ENCODE assay signal across 15 cellular contexts in genomic region chr11:126430581-126431320, GRCh38.
DNase-seq lines count a peak whose midpoint lies in the region; ATAC-seq and TF ChIP-seq lines count a peak whose summit lies in the region.
"Had no signal": no experiment of that assay in that cellular context is flagged by ENCODE, and none has a peak within 500 bp of the region (broad histone marks: within the 10 kb centered on the region; RNA-seq: fewer than 3 reads in every experiment).

No MANE protein-coding gene starts in this region.

- no peaks in the 10 kb centered on the region for H3K4me1 Mint-ChIP-seq in activated CD4-positive, alpha-beta memory T cell treated with anti-CD3 and anti-CD28 coated beads for 36 hours (ENCODE audit: low read depth)
- no peaks in the 10 kb centered on the region for H3K4me1 Mint-ChIP-seq in activated CD8-positive, alpha-beta T cell treated with anti-CD3 and anti-CD28 coated beads, Interleukin-2, amount 10 ng/mL, durations not matched to agents 7 days and 5 days (ENCODE audit: low read depth)

- H3K9me3 Mint-ChIP-seq in activated CD4-positive, alpha-beta memory T cell treated with anti-CD3 and anti-CD28 coated beads for 36 hours = no peaks in the 10 kb centered on the region
- H3K9me3 Mint-ChIP-seq in activated CD8-positive, alpha-beta T cell treated with anti-CD3 and anti-CD28 coated beads, Interleukin-2, amount 10 ng/mL, durations not matched to agents 7 days and 5 days (ENCODE audit: insufficient read depth) = no peaks in the 10 kb centered on the region
- H3K9me3 Mint-ChIP-seq: activated T-helper 2 cell treated with anti-CD3 and anti-CD28 coated beads, Interferon-gamma antibody, Interleukin-2, Interleukin-4, amounts not matched to agents 10 μg/mL and 5 μg/mL and 100 μg/mL, durations not matched to agents 14 hours and 24 hours and 36 hours had no signal

- H3K9me3 ChIP-seq in MG63 (no peaks in the 10 kb centered on the region), colonic mucosa (no peaks in the 10 kb centered on the region), sigmoid colon (no peaks in the 10 kb centered on the region)

- H3K27me3 ChIP-seq in MG63 = no peaks in the 10 kb centered on the region; the same call in 1 of the 2 replicates
- H3K27me3 ChIP-seq in colonic mucosa = no peaks in the 10 kb centered on the region
- H3K27me3 ChIP-seq in sigmoid colon = no peaks in the 10 kb centered on the region

- no peak for ATAC-seq in activated CD8-positive, alpha-beta T cell treated with anti-CD3 and anti-CD28 coated beads, Interleukin-2, amount 10 ng/mL, durations not matched to agents 7 days and 5 days

- CTCF ChIA-PET in activated CD4-positive, alpha-beta memory T cell treated with anti-CD3 and anti-CD28 coated beads for 36 hours (lab: Charles Lee) = no interaction called here
- CTCF ChIA-PET in activated CD8-positive, alpha-beta T cell treated with anti-CD3 and anti-CD28 coated beads, Interleukin-2, amount 10 ng/mL, durations not matched to agents 7 days and 5 days (lab: Charles Lee) = interaction anchor here (1.1 to 3.0 kb wide), 3 partner anchors 50 to 121 kb away, joined by 3 to 8 read pairs (median 8); no protein-coding TSS in a partner anchor

- peak overlapping the region in 1 of 2 donors; percentile 38 for H3K9ac ChIP-seq in colonic mucosa (ENCODE audit: low read depth in 2 of 2, low read length in 2 of 2)

- H3K4me1 ChIP-seq in colonic mucosa (peaks cover 14% of the 10 kb centered on the region), sigmoid colon (peaks cover 0 to 27% (median 23%) of the 10 kb centered on the region in 4 donors)

- H3K36me3 ChIP-seq in MG63 = 0 out of 2 replicates have a peak, but pooled peaks cover 3% of the 10 kb centered on the region
- no peaks in the 10 kb centered on the region for H3K36me3 ChIP-seq in colonic mucosa
- no peaks in the 10 kb centered on the region for H3K36me3 ChIP-seq in sigmoid colon

- H3K27ac ChIP-seq in colonic mucosa (peak overlapping the region; percentile 91), sigmoid colon (peak overlapping the region; percentile 49 to 68 (median 59))
- H3K27ac ChIP-seq: SK-N-MC, VCaP had no signal

- H3K27ac Mint-ChIP-seq in activated CD4-positive, alpha-beta memory T cell treated with anti-CD3 and anti-CD28 coated beads for 36 hours = no peak overlapping the region
- H3K27ac Mint-ChIP-seq in activated CD8-positive, alpha-beta T cell treated with anti-CD3 and anti-CD28 coated beads, Interleukin-2, amount 10 ng/mL, durations not matched to agents 7 days and 5 days = no peak overlapping the region
- H3K27ac Mint-ChIP-seq: activated T-helper 2 cell treated with anti-CD3 and anti-CD28 coated beads, Interferon-gamma antibody, Interleukin-2, Interleukin-4, amounts not matched to agents 10 μg/mL and 5 μg/mL and 100 μg/mL, durations not matched to agents 14 hours and 24 hours and 36 hours had no signal

- DNase-seq in EH (ENCODE audit: low read depth) (peak; percentile 38), MG63 (peak; percentile 30), colonic mucosa (peak; percentile 82), sigmoid colon (no peak), HPDE6-E6E7 (ENCODE audit: extremely low spot score) (no peak)
- DNase-seq in activated CD4-positive, alpha-beta memory T cell treated with anti-CD3 and anti-CD28 coated beads for 36 hours = no peak
- no peak for DNase-seq in activated CD4-positive, alpha-beta T cell treated with anti-CD3 and anti-CD28 coated beads, Interleukin-2, amount 50 U/mL, for 1 hour
- no peak for DNase-seq in activated CD8-positive, alpha-beta T cell treated with anti-CD3 and anti-CD28 coated beads, Interleukin-2, amount 10 ng/mL, durations not matched to agents 7 days and 5 days
- DNase-seq: DMS53, erythroblast, NCI-H1417 treated with DMSO at 0.1 percent for 48 hours, NCI-H446 treated with DMSO at 0.1 percent for 48 hours had no signal

- no peak for TF ChIP-seq EP300 in sigmoid colon (IDR thresholded peaks at IDR 0.05)

- no peak overlapping the region for H3K4me3 ChIP-seq in MG63
- H3K4me3 ChIP-seq in colonic mucosa = no peak overlapping the region
- H3K4me3 ChIP-seq in sigmoid colon = no peak overlapping the region
- H3K4me3 ChIP-seq: SK-N-MC had no signal

- 34 to 74% methylated on average over 10 of the region's 10 CpGs for WGBS in sigmoid colon, 2 donors

- peak in 1 of 2 donors; percentile 37 for TF ChIP-seq POLR2A in sigmoid colon (IDR thresholded peaks at IDR 0.05)

- no peaks in the 10 kb centered on the region for H3K36me3 Mint-ChIP-seq in activated CD4-positive, alpha-beta memory T cell treated with anti-CD3 and anti-CD28 coated beads for 36 hours
- no peaks in the 10 kb centered on the region for H3K36me3 Mint-ChIP-seq in activated CD8-positive, alpha-beta T cell treated with anti-CD3 and anti-CD28 coated beads, Interleukin-2, amount 10 ng/mL, durations not matched to agents 7 days and 5 days (ENCODE audit: low read depth)

- POLR2A ChIA-PET in activated CD4-positive, alpha-beta memory T cell treated with anti-CD3 and anti-CD28 coated beads for 36 hours (lab: Charles Lee) = no interaction called here
- POLR2A ChIA-PET in activated CD8-positive, alpha-beta T cell treated with anti-CD3 and anti-CD28 coated beads, Interleukin-2, amount 10 ng/mL, durations not matched to agents 7 days and 5 days (lab: Charles Lee) = interaction anchor here (0.6 kb wide), 1 partner anchor 82 kb away, joined by 3 read pairs; no protein-coding TSS in a partner anchor

- no peaks in the 10 kb centered on the region for H3K27me3 Mint-ChIP-seq in activated CD4-positive, alpha-beta memory T cell treated with anti-CD3 and anti-CD28 coated beads for 36 hours
- H3K27me3 Mint-ChIP-seq in activated CD8-positive, alpha-beta T cell treated with anti-CD3 and anti-CD28 coated beads, Interleukin-2, amount 10 ng/mL, durations not matched to agents 7 days and 5 days (ENCODE audit: low read depth) = no peaks in the 10 kb centered on the region

- TF ChIP-seq CTCF in colonic mucosa (IDR thresholded peaks at IDR 0.05) = no peak
- TF ChIP-seq CTCF in sigmoid colon (IDR thresholded peaks at IDR 0.05) = no peak

- intact Hi-C loops in colonic mucosa (cut with DNase I) (loop anchor here (10.0 kb wide), 1 partner anchor 116 kb away; no protein-coding TSS in a partner anchor), sigmoid colon (cut with DNase I) (no loop called here)
- intact Hi-C loops in activated CD4-positive, alpha-beta memory T cell treated with anti-CD3 and anti-CD28 coated beads for 36 hours (cut with micrococcal nuclease) = no loop called here

- no peak overlapping the region for H3K4me3 Mint-ChIP-seq in activated CD4-positive, alpha-beta memory T cell treated with anti-CD3 and anti-CD28 coated beads for 36 hours
- H3K4me3 Mint-ChIP-seq in activated CD8-positive, alpha-beta T cell treated with anti-CD3 and anti-CD28 coated beads, Interleukin-2, amount 10 ng/mL, durations not matched to agents 7 days and 5 days = no peak overlapping the region

Comparison
In these comparisons a context has a peak if more than half of its experiments do, and no peak if none do; other contexts are left out.
1. DNase-seq: peak in EH (single experiment), MG63 (single experiment) and colonic mucosa (single experiment); none in sigmoid colon (single experiment), HPDE6-E6E7 (single experiment), activated CD4-positive, alpha-beta memory T cell treated with anti-CD3 and anti-CD28 coated beads for 36 hours (single experiment), activated CD4-positive, alpha-beta T cell treated with anti-CD3 and anti-CD28 coated beads, Interleukin-2, amount 50 U/mL, for 1 hour (single experiment) and activated CD8-positive, alpha-beta T cell treated with anti-CD3 and anti-CD28 coated beads, Interleukin-2, amount 10 ng/mL, durations not matched to agents 7 days and 5 days (single experiment).